Comparison of ENCODE assay signal across 13 cellular contexts in the genomic region with DNA sequence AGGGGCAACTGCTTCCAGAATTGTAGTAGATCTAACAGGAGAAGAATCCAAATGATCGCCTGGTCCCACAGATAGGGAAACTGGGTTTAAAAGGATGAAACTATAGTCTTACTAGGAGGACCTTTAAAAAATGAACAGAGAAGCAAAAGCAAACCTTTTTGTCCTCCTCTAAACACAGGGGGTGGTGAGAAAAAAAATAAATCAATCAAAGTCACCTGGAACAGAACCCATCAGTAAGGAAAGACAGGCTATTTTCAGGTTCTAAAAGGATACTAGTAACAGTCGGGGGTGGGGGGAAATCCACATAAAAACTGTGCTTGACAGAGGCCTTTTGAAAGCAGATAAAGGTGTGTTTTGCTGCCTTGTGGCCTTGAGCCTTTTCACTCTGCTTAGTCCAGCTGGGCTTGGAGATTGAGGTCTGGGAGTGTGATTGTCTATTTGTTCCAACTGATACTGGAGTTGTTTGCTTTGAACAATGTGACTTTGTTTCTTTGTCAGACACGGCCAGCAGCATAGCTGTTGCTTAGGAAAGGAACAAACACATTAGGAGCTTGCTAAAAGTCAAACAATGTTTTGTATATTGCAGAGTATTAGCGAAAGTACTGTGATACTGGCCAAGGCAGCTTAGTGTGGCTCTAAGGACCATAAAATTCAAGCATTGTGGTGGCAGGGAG.
DNase-seq lines count a peak whose midpoint lies in the region; ATAC-seq and TF ChIP-seq lines count a peak whose summit lies in the region.
"Had no signal": no experiment of that assay in that cellular context is flagged by ENCODE, and none has a peak within 500 bp of the region (broad histone marks: within the 10 kb centered on the region; RNA-seq: fewer than 3 reads in every experiment).

No MANE protein-coding gene starts in this region.

- no peak overlapping the region for H3K27ac Mint-ChIP-seq in activated naive CD4-positive, alpha-beta T cell treated with anti-CD3 and anti-CD28 coated beads, Interleukin-2, amount 10 ng/mL, durations not matched to agents 7 days and 5 days

- H3K36me3 ChIP-seq in right lobe of liver (no peaks in the 10 kb centered on the region), tibial nerve (no peaks in the 10 kb centered on the region)

- no peak overlapping the region for H3K4me3 Mint-ChIP-seq in activated naive CD4-positive, alpha-beta T cell treated with anti-CD3 and anti-CD28 coated beads, Interleukin-2, amount 10 ng/mL, durations not matched to agents 7 days and 5 days
- H3K4me3 Mint-ChIP-seq: stimulated activated memory B cell treated with anti-CD40 and anti-IgM and Interleukin-4, amounts not matched to agents 10 μg/mL and 1 μg/mL and 100 μg/mL, for 72 hours had no signal

- H3K27me3 ChIP-seq in right lobe of liver: no peaks in the 10 kb centered on the region
- H3K27me3 ChIP-seq in tibial nerve: no peaks in the 10 kb centered on the region

- H3K27me3 Mint-ChIP-seq in activated naive CD4-positive, alpha-beta T cell treated with anti-CD3 and anti-CD28 coated beads, Interleukin-2, amount 10 ng/mL, durations not matched to agents 7 days and 5 days: peaks cover 25% of the 10 kb centered on the region
- H3K27me3 Mint-ChIP-seq: stimulated activated memory B cell treated with anti-CD40 and anti-IgM and Interleukin-4, amounts not matched to agents 10 μg/mL and 1 μg/mL and 100 μg/mL, for 72 hours had no signal

- H3K4me3 ChIP-seq in right lobe of liver (no peak overlapping the region), tibial nerve (no peak overlapping the region)
- H3K4me3 ChIP-seq: A549 had no signal

- H3K4me1 Mint-ChIP-seq in activated naive CD4-positive, alpha-beta T cell treated with anti-CD3 and anti-CD28 coated beads, Interleukin-2, amount 10 ng/mL, durations not matched to agents 7 days and 5 days: peaks cover 1% of the 10 kb centered on the region
- H3K4me1 Mint-ChIP-seq: stimulated activated memory B cell treated with anti-CD40 and anti-IgM and Interleukin-4, amounts not matched to agents 10 μg/mL and 1 μg/mL and 100 μg/mL, for 72 hours had no signal

- intact Hi-C loops in right lobe of liver (cut with DNase I): no loop called here

- peaks cover 0 to 4% (median 0%) of the 10 kb centered on the region in 4 donors for H3K4me1 ChIP-seq in right lobe of liver
- peaks cover 0 to 16% (median 4%) of the 10 kb centered on the region in 4 donors for H3K4me1 ChIP-seq in tibial nerve

- in situ Hi-C loops in KBM-7 (cut with MboI; ENCODE audit: low pct_unique_long_range_greater_than_20kb, low sequenced_read_pairs): no loop called here

- peak; percentile 50 to 62 (median 57) for ATAC-seq in right lobe of liver
- ATAC-seq: A549; stimulated activated memory B cell treated with anti-CD40 and anti-IgM and Interleukin-4, amounts not matched to agents 10 μg/mL and 1 μg/mL and 100 μg/mL, for 72 hours had no signal

- CTCF ChIA-PET in activated naive CD4-positive, alpha-beta T cell treated with anti-CD3 and anti-CD28 coated beads, Interleukin-2, amount 10 ng/mL, durations not matched to agents 7 days and 5 days (lab: Charles Lee): no interaction called here

- H3K9me3 ChIP-seq in right lobe of liver (no peaks in the 10 kb centered on the region), tibial nerve (no peaks in the 10 kb centered on the region)
- H3K9me3 ChIP-seq: A549 had no signal

- H3K9me3 Mint-ChIP-seq in activated naive CD4-positive, alpha-beta T cell treated with anti-CD3 and anti-CD28 coated beads, Interleukin-2, amount 10 ng/mL, durations not matched to agents 7 days and 5 days: no peaks in the 10 kb centered on the region
- H3K9me3 Mint-ChIP-seq: stimulated activated memory B cell treated with anti-CD40 and anti-IgM and Interleukin-4, amounts not matched to agents 10 μg/mL and 1 μg/mL and 100 μg/mL, for 72 hours had no signal

- TF ChIP-seq EP300 in tibial nerve (IDR thresholded peaks at IDR 0.05): peak in 1 of 2 donors; percentile 51

- peak; percentile 67 for DNase-seq in NCI-H510A treated with DMSO at 0.1 percent for 48 hours (lab: John Stamatoyannopoulos, UW)
- DNase-seq in NCI-H510A (lab: John Stamatoyannopoulos, UW): no peak
- peak in 33 of 61 donors; percentile 11 to 75 (median 32) for DNase-seq in caudate nucleus (lab: John Stamatoyannopoulos, UW)
- no peak for DNase-seq in right lobe of liver
- DNase-seq in tibial nerve (ENCODE audit: low spot score in 2 of 2): no peak
- no peak for DNase-seq in kidney tubule cell (ENCODE audit: low spot score)
- no peak for DNase-seq in activated naive CD4-positive, alpha-beta T cell treated with anti-CD3 and anti-CD28 coated beads, Interleukin-2, amount 10 ng/mL, durations not matched to agents 7 days and 5 days
- no peak for DNase-seq in KBM-7
- DNase-seq: activated CD8-positive, alpha-beta memory T cell treated with anti-CD3 and anti-CD28 coated beads, Interleukin-2, amount 50 U/mL, for 48 hours; DND-41 had no signal

- TF ChIP-seq POLR2A in right lobe of liver (IDR thresholded peaks at IDR 0.05) (no peak), tibial nerve (IDR thresholded peaks at IDR 0.05) (no peak)

- no peaks in the 10 kb centered on the region for H3K36me3 Mint-ChIP-seq in activated naive CD4-positive, alpha-beta T cell treated with anti-CD3 and anti-CD28 coated beads, Interleukin-2, amount 10 ng/mL, durations not matched to agents 7 days and 5 days
- H3K36me3 Mint-ChIP-seq: stimulated activated memory B cell treated with anti-CD40 and anti-IgM and Interleukin-4, amounts not matched to agents 10 μg/mL and 1 μg/mL and 100 μg/mL, for 72 hours had no signal

- TF ChIP-seq CTCF in right lobe of liver (IDR thresholded peaks at IDR 0.05): no peak
- TF ChIP-seq CTCF in tibial nerve (IDR thresholded peaks at IDR 0.05): no peak

- 53% methylated on average over 4 of the region's 4 CpGs for WGBS in right lobe of liver (ENCODE audit: insufficient coverage, low coverage, low lambda C conversion rate, missing lambda C conversion rate)
- WGBS in tibial nerve, 2 donors: 53 to 54% methylated on average over 4 of the region's 4 CpGs

- peak overlapping the region; percentile 96 for H3K27ac ChIP-seq in caudate nucleus (ENCODE audit: low read depth, low read length)
- H3K27ac ChIP-seq in right lobe of liver: no peak overlapping the region
- peak overlapping the region in 3 of 4 donors; percentile 13 to 81 (median 61) for H3K27ac ChIP-seq in tibial nerve
- H3K27ac ChIP-seq: HL-60 had no signal

Comparison
In these comparisons a context has a peak if more than half of its experiments do, and no peak if none do; other contexts are left out.
1. DNase-seq: peak in NCI-H510A treated with DMSO at 0.1 percent for 48 hours (single experiment) and caudate nucleus (33 of 61); none in NCI-H510A (single experiment), right lobe of liver (0 of 3), tibial nerve (0 of 2), kidney tubule cell (single experiment), activated naive CD4-positive, alpha-beta T cell treated with anti-CD3 and anti-CD28 coated beads, Interleukin-2, amount 10 ng/mL, durations not matched to agents 7 days and 5 days (single experiment) and KBM-7 (single experiment).
2. H3K27ac ChIP-seq: peak in caudate nucleus (single experiment) and tibial nerve (3 of 4); none in right lobe of liver (0 of 3).